In the genomic region with DNA sequence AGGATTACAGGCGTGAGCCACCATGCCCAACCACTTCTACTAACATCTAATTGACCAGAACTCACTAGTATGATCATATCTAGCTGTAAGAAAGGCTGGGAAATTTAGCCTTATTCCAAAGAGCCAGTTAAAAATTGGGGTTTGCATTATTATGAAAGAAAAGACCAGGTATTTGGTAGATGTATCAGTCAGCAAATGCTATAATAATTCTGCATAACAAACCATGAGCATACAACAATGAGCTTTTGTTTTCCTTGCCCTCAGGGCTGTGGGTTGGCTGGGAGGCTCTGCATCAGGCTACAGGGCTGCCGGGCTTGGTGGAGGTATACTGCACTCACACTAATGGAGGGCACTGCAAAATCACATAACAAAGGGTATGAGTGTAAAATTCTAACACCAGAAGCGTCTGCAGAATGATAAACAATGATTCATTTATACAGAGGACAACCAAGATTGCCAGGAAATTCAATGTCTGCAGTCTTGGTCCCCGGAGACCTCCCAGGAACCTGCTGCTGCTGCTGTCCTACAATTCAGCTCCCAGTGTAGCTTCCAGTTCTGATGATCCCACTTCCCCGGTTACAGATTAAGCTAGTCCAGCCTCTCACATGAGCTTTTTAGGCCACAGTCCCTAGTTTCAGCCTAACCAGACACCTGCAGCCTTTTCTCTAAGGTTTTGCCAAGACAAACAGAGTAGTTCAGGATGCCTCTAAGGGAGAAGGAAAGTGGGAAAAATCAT, we compare ENCODE assay signal across 10 cellular contexts. TPM values are rescaled to one million over a fixed set of nuclear protein-coding genes. Genes with fewer than 3 reads are reported as not detected.
DNase-seq lines count a peak whose midpoint lies in the region; ATAC-seq and TF ChIP-seq lines count a peak whose summit lies in the region.
"Had no signal": no experiment of that assay in that cellular context is flagged by ENCODE, and none has a peak within 500 bp of the region (broad histone marks: within the 10 kb centered on the region; RNA-seq: fewer than 3 reads in every experiment).

No MANE protein-coding gene starts in this region.

- peaks cover 2% of the 10 kb centered on the region; the same call in 1 of the 3 replicates for H3K9me3 Mint-ChIP-seq in GM23338

- H3K36me3 Mint-ChIP-seq in GM23338 (ENCODE audit: low read depth), result no peaks in the 10 kb centered on the region

- no peaks in the 10 kb centered on the region for H4K20me1 ChIP-seq in GM23338 (replicated peaks; ENCODE audit: insufficient read depth)

- H3K27ac ChIP-seq in GM23338 (ENCODE audit: low read depth) (no peak overlapping the region), VCaP (peak overlapping the region; percentile 69), cardiac muscle cell (peak overlapping the region; percentile 8)

- peak overlapping the region; percentile 89; the same call in 1 of the 2 replicates for H2AFZ ChIP-seq in GM23338

- no peak overlapping the region for H3K4me3 ChIP-seq in GM23338
- no peak overlapping the region for H3K4me3 ChIP-seq in cardiac muscle cell
- H3K4me3 ChIP-seq: stomach had no signal

- H3K9me2 ChIP-seq in GM23338 (ENCODE audit: insufficient read depth), result no peaks in the 10 kb centered on the region

- H3K27me3 Mint-ChIP-seq in GM23338 (ENCODE audit: insufficient read depth, low read depth, poor library complexity), result peaks cover 2% of the 10 kb centered on the region

- ATAC-seq in GM23338 (peak; percentile 47), HG02571 (IDR thresholded peaks at IDR 0.05; ENCODE audit: unreplicated experiment) (no peak)
- ATAC-seq in stimulated activated naive CD8-positive, alpha-beta T cell treated with anti-CD3 and anti-CD28 coated beads, Interleukin-15, Interleukin-2, amounts not matched to agents 100 U/mL and 50 U/mL, for 24 hours, result no peak

- DNase-seq in GM23338 (ENCODE audit: low spot score) (no peak), cardiac muscle cell (ENCODE audit: low read depth in 1 of 2, low spot score in 1 of 2) (peak in 1 of 2 donors; percentile 67), renal cortical epithelial cell (ENCODE audit: low read depth) (peak; percentile 15), DMS79 (lab: John Stamatoyannopoulos, UW) (no peak), NCI-H2029 (lab: John Stamatoyannopoulos, UW) (no peak)
- DNase-seq in stimulated activated naive CD8-positive, alpha-beta T cell treated with anti-CD3 and anti-CD28 coated beads, Interleukin-15, Interleukin-2, amounts not matched to agents 100 U/mL and 50 U/mL, for 24 hours, result no peak
- DNase-seq: activated effector memory CD4-positive, alpha-beta T cell treated with anti-CD3 and anti-CD28 coated beads, Interleukin-2, amount 50 U/mL, for 16 hours; stomach had no signal

- no peaks in the 10 kb centered on the region for H3F3A ChIP-seq in GM23338 (replicated peaks; ENCODE audit: low read depth)

- no peaks in the 10 kb centered on the region for H3K36me3 ChIP-seq in GM23338 (ENCODE audit: insufficient read depth)
- no peaks in the 10 kb centered on the region for H3K36me3 ChIP-seq in cardiac muscle cell
- H3K36me3 ChIP-seq: stomach had no signal

- H3K27ac Mint-ChIP-seq in GM23338, result no peak overlapping the region

- no peaks in the 10 kb centered on the region for H3K4me1 Mint-ChIP-seq in GM23338

- H3K4me2 ChIP-seq in GM23338, result no peak overlapping the region

- no peak for TF ChIP-seq CTCF in GM23338 (conservative IDR thresholded peaks at IDR 0.05; ENCODE audit: low read depth in 2 of 2)
- TF ChIP-seq CTCF in VCaP (conservative IDR thresholded peaks at IDR 0.05), result no peak
- no peak for TF ChIP-seq CTCF in cardiac muscle cell (IDR thresholded peaks at IDR 0.05; ENCODE audit: low read depth, low read length)

- H3K4me1 ChIP-seq in GM23338 (ENCODE audit: insufficient read depth) (no peaks in the 10 kb centered on the region), cardiac muscle cell (ENCODE audit: low read depth) (no peaks in the 10 kb centered on the region)

- H3K9me3 ChIP-seq in cardiac muscle cell (ENCODE audit: low read depth), result no peaks in the 10 kb centered on the region
- H3K9me3 ChIP-seq: stomach had no signal

- no peak overlapping the region for H3K4me3 Mint-ChIP-seq in GM23338

- H3K27me3 ChIP-seq in GM23338 (ENCODE audit: insufficient read depth) (no peaks in the 10 kb centered on the region), cardiac muscle cell (no peaks in the 10 kb centered on the region)
- H3K27me3 ChIP-seq: stomach had no signal

- H3K79me2 ChIP-seq in GM23338 (replicated peaks; ENCODE audit: insufficient read depth), result no peaks in the 10 kb centered on the region

TF ChIP-seq in GM23338, 12 proteins besides CTCF, POLR2A, EP300 and RAD21:
- no peak for TF ChIP-seq EZH2 (IDR thresholded peaks at IDR 0.05; ENCODE audit: low read depth, unreplicated experiment)
- TF ChIP-seq, protein P1, sequence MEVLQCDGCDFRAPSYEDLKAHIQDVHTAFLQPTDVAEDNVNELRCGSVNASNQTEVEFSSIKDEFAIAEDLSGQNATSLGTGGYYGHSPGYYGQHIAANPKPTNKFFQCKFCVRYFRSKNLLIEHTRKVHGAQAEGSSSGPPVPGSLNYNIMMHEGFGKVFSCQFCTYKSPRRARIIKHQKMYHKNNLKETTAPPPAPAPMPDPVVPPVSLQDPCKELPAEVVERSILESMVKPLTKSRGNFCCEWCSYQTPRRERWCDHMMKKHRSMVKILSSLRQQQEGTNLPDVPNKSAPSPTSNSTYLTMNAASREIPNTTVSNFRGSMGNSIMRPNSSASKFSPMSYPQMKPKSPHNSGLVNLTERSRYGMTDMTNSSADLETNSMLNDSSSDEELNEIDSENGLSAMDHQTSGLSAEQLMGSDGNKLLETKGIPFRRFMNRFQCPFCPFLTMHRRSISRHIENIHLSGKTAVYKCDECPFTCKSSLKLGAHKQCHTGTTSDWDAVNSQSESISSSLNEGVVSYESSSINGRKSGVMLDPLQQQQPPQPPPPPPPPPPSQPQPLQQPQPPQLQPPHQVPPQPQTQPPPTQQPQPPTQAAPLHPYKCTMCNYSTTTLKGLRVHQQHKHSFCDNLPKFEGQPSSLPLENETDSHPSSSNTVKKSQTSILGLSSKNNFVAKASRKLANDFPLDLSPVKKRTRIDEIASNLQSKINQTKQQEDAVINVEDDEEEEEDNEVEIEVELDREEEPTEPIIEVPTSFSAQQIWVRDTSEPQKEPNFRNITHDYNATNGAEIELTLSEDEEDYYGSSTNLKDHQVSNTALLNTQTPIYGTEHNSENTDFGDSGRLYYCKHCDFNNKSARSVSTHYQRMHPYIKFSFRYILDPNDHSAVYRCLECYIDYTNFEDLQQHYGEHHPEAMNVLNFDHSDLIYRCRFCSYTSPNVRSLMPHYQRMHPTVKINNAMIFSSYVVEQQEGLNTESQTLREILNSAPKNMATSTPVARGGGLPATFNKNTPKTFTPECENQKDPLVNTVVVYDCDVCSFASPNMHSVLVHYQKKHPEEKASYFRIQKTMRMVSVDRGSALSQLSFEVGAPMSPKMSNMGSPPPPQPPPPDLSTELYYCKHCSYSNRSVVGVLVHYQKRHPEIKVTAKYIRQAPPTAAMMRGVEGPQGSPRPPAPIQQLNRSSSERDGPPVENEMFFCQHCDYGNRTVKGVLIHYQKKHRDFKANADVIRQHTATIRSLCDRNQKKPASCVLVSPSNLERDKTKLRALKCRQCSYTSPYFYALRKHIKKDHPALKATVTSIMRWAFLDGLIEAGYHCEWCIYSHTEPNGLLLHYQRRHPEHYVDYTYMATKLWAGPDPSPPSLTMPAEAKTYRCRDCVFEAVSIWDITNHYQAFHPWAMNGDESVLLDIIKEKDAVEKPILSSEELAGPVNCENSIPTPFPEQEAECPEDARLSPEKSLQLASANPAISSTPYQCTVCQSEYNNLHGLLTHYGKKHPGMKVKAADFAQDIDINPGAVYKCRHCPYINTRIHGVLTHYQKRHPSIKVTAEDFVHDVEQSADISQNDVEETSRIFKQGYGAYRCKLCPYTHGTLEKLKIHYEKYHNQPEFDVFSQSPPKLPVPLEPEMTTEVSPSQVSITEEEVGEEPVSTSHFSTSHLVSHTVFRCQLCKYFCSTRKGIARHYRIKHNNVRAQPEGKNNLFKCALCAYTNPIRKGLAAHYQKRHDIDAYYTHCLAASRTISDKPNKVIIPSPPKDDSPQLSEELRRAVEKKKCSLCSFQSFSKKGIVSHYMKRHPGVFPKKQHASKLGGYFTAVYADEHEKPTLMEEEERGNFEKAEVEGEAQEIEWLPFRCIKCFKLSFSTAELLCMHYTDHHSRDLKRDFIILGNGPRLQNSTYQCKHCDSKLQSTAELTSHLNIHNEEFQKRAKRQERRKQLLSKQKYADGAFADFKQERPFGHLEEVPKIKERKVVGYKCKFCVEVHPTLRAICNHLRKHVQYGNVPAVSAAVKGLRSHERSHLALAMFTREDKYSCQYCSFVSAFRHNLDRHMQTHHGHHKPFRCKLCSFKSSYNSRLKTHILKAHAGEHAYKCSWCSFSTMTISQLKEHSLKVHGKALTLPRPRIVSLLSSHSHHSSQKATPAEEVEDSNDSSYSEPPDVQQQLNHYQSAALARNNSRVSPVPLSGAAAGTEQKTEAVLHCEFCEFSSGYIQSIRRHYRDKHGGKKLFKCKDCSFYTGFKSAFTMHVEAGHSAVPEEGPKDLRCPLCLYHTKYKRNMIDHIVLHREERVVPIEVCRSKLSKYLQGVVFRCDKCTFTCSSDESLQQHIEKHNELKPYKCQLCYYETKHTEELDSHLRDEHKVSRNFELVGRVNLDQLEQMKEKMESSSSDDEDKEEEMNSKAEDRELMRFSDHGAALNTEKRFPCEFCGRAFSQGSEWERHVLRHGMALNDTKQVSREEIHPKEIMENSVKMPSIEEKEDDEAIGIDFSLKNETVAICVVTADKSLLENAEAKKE (CRISPR knock-in tag; IDR thresholded peaks at IDR 0.05), result no peak

RNA-seq across cellular contexts. Expression of gene ST3GAL5, which starts 32.2 kb away (rescaled TPM):
- 7.9 and 8.9 TPM in 2 replicates for total RNA-seq in GM23338 (2014; rRNA removed; shearing (Covaris generic))
- polyA plus RNA-seq in GM23338 (2016; fragmentation: Nextera tagmentation; extraction: Ambion mirVana) (2.8 and 3.2 TPM in 2 replicates), cardiac muscle cell (5.7 and 11.9 TPM in 2 replicates)
- total RNA-seq in cardiac muscle cell (8.1 and 12.5 TPM in 2 replicates), renal cortical epithelial cell (5.2 and 5.9 TPM in 2 replicates)
